ENCODE assay signal across 9 cellular contexts in the genomic region with DNA sequence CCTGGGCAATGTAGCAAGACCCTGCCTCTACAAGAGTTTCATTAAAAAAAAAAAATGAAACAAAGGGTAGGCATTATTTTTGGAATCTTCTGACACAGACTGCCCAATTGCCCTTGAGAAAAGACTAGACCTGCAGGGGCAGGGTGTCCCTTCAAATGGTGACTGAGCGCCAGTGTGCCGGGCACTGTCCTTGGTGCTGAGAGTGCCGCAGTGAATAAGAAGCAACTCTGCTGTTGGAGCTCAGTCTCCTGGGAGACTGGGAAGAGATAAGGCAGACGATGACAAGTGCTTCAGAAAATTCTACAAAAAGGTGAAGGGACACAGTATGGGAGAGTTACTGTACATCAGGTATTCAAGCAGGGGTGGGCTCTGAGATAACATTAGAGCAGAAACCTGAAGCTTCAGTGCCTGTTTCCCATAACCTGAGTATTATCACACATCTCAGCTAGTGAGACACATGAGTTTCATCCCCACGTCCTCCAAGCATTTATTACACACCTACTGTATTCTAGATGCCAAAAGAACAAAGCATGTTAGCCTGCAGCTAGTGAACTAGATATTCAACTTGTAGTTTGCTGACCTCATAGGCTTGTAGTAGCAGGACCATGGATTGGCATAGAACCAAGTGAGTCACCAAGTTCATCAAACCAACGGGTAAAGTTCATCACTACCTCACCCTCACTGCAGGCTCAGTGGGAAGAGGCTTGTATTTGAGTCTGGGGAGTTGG. TPM values are rescaled to one million over a fixed set of nuclear protein-coding genes. Genes with fewer than 3 reads are reported as not detected.
DNase-seq lines count a peak whose midpoint lies in the region; ATAC-seq lines count a peak whose summit lies in the region.
"Had no signal": no experiment of that assay in that cellular context is flagged by ENCODE, and none has a peak within 500 bp of the region (broad histone marks: within the 10 kb centered on the region; RNA-seq: fewer than 3 reads in every experiment).

No MANE protein-coding gene starts in this region.

- no peak overlapping the region for H3K27ac Mint-ChIP-seq in activated T-helper 17 cell treated with anti-CD3 and anti-CD28 coated beads, Interleukin-2, amount 50 U/mL, for 72 hours

- no peaks in the 10 kb centered on the region for H3K27me3 Mint-ChIP-seq in activated T-helper 17 cell treated with anti-CD3 and anti-CD28 coated beads, Interleukin-2, amount 50 U/mL, for 72 hours

- no peaks in the 10 kb centered on the region for H3K9me3 Mint-ChIP-seq in activated T-helper 17 cell treated with anti-CD3 and anti-CD28 coated beads, Interleukin-2, amount 50 U/mL, for 72 hours

- H3K4me1 Mint-ChIP-seq in activated T-helper 17 cell treated with anti-CD3 and anti-CD28 coated beads, Interleukin-2, amount 50 U/mL, for 72 hours: no peaks in the 10 kb centered on the region

- H3K4me3 Mint-ChIP-seq in activated T-helper 17 cell treated with anti-CD3 and anti-CD28 coated beads, Interleukin-2, amount 50 U/mL, for 72 hours: no peak overlapping the region

- peak; percentile 39 for ATAC-seq in activated T-helper 17 cell treated with anti-CD3 and anti-CD28 coated beads, Interleukin-2, amount 50 U/mL, for 72 hours (replicated peaks)
- no peak for ATAC-seq in HG02981 (IDR thresholded peaks at IDR 0.05; ENCODE audit: unreplicated experiment)

- no peaks in the 10 kb centered on the region for H3K36me3 Mint-ChIP-seq in activated T-helper 17 cell treated with anti-CD3 and anti-CD28 coated beads, Interleukin-2, amount 50 U/mL, for 72 hours (ENCODE audit: low read depth)

- DNase-seq in Daoy (ENCODE audit: low read depth) (peak; percentile 87), HuH-7.5 (ENCODE audit: low spot score) (peak; percentile 52), kidney tubule cell (ENCODE audit: low spot score) (peak; percentile 74), hippocampal formation (lab: John Stamatoyannopoulos, UW) (no peak), NCI-H2081 (lab: John Stamatoyannopoulos, UW) (no peak), NCI-H1436 (lab: John Stamatoyannopoulos, UW) (no peak)
- DNase-seq: NCI-H446 treated with DMSO at 0.1 percent for 48 hours had no signal

RNA-seq across cellular contexts. Expression of a gene that starts 18.4 kb away (rescaled TPM):
- 1,672 and 1,721 TPM in 2 replicates for total RNA-seq in Daoy (2014; rRNA removed; shearing (Covaris generic))
- 1,000 to 10,000 TPM; 1,075 to 1,450 TPM for total RNA-seq in activated T-helper 17 cell treated with anti-CD3 and anti-CD28 coated beads, Interleukin-2, amount 50 U/mL, for 72 hours

Comparison
In these comparisons a context has a peak if more than half of its experiments do, and no peak if none do; other contexts are left out.
1. DNase-seq: peak in Daoy (single experiment), HuH-7.5 (single experiment) and kidney tubule cell (single experiment); none in hippocampal formation (0 of 2), NCI-H2081 (0 of 2) and NCI-H1436 (single experiment).